In genomic region chr10:78920011-78920410, GRCh38 we compare ENCODE assay signal across 28 cellular contexts.
DNase-seq lines count a peak whose midpoint lies in the region; ATAC-seq and TF ChIP-seq lines count a peak whose summit lies in the region.
"Had no signal": no experiment of that assay in that cellular context is flagged by ENCODE, and none has a peak within 500 bp of the region (broad histone marks: within the 10 kb centered on the region; RNA-seq: fewer than 3 reads in every experiment).

No MANE protein-coding gene starts in this region.

- no peaks in the 10 kb centered on the region for H3K9me3 Mint-ChIP-seq in MCF 10A (ENCODE audit: unreplicated experiment)
- H3K9me3 Mint-ChIP-seq: activated naive CD8-positive, alpha-beta T cell treated with anti-CD3 and anti-CD28 coated beads, Interleukin-2, amount 10 ng/mL, durations not matched to agents 7 days and 5 days; IgD-negative memory B cell; memory B cell had no signal

- no peak overlapping the region for H3K4me3 Mint-ChIP-seq in MCF 10A (ENCODE audit: unreplicated experiment)
- H3K4me3 Mint-ChIP-seq: activated naive CD8-positive, alpha-beta T cell treated with anti-CD3 and anti-CD28 coated beads, Interleukin-2, amount 10 ng/mL, durations not matched to agents 7 days and 5 days; IgD-negative memory B cell; memory B cell had no signal

- H3K36me3 ChIP-seq in breast epithelium = no peaks in the 10 kb centered on the region
- H3K36me3 ChIP-seq in HAP-1 (replicated peaks) = no peaks in the 10 kb centered on the region
- H3K36me3 ChIP-seq: ascending aorta, esophagus muscularis mucosa, right lobe of liver had no signal

- H3K4me3 ChIP-seq in breast epithelium (no peak overlapping the region), epithelial cell of esophagus (ENCODE audit: low read length) (no peak overlapping the region), HAP-1 (no peak overlapping the region)
- H3K4me3 ChIP-seq: ascending aorta, esophagus muscularis mucosa, right lobe of liver had no signal

- BruUV-seq in MCF 10A (replicated peaks; lab: Mats Ljungman, UMichigan) = no TSS peak

- ATAC-seq in left cardiac atrium (no peak), GM18519 (IDR thresholded peaks at IDR 0.05; ENCODE audit: low FRiP score, unreplicated experiment) (no peak)

- CTCF ChIA-PET in MCF 10A (lab: Yijun Ruan, JAX) = no interaction called here

- no peak for TF ChIP-seq POLR2A in breast epithelium (IDR thresholded peaks at IDR 0.05)

- DNase-seq in MCF 10A (ENCODE audit: unreplicated experiment) (peak; percentile 57), breast epithelium (ENCODE audit: low spot score in 2 of 2) (no peak), NCI-H187 treated with DMSO at 0.1 percent for 48 hours (lab: John Stamatoyannopoulos, UW) (peak; percentile 12), epithelial cell of esophagus (ENCODE audit: low read depth) (peak; percentile 75), left cardiac atrium (no peak), HAP-1 (ENCODE audit: low spot score in 2 of 2) (no peak)
- DNase-seq: activated CD8-positive, alpha-beta memory T cell treated with anti-CD3 and anti-CD28 coated beads for 24 hours; activated gamma-delta T cell; activated naive CD8-positive, alpha-beta T cell treated with anti-CD3 and anti-CD28 coated beads, Interleukin-2, amount 10 ng/mL, durations not matched to agents 7 days and 5 days; C1 segment of cervical spinal cord; caudate nucleus; cortex of kidney; foreskin melanocyte; GOT3; NCI-H1048; NCI-H82; SK-N-SH; stimulated activated CD4-positive, alpha-beta T cell treated with anti-CD3 and anti-CD28 coated beads, Interleukin-12 subunit alpha, Interleukin-12 subunit beta, amount 100 ng/mL, for 4 hours; stimulated activated CD4-positive, alpha-beta T cell treated with anti-CD3 and anti-CD28 coated beads, Interleukin-4, amount 100 ng/mL, for 1 hour; T-helper 2 cell; trophoblast cell had no signal

- no peak overlapping the region for H3K27ac ChIP-seq in breast epithelium
- H3K27ac ChIP-seq: ascending aorta, esophagus muscularis mucosa, right lobe of liver had no signal

- H3K4me1 ChIP-seq in breast epithelium = no peaks in the 10 kb centered on the region
- H3K4me1 ChIP-seq in HAP-1 = peaks cover 8% of the 10 kb centered on the region
- H3K4me1 ChIP-seq: ascending aorta, right lobe of liver had no signal

- POLR2A ChIA-PET in MCF 10A (lab: Yijun Ruan, JAX) = no interaction called here

- in situ Hi-C loops in HAP-1 (cut with MboI; ENCODE audit: low sequenced_read_pairs) = no loop called here

- H3K9me3 ChIP-seq in breast epithelium = no peaks in the 10 kb centered on the region
- H3K9me3 ChIP-seq in HAP-1 = no peaks in the 10 kb centered on the region
- H3K9me3 ChIP-seq: ascending aorta, esophagus muscularis mucosa, right lobe of liver, SK-N-SH had no signal

- no peak overlapping the region for H3K27ac Mint-ChIP-seq in MCF 10A (ENCODE audit: low read depth, unreplicated experiment)
- H3K27ac Mint-ChIP-seq: activated naive CD8-positive, alpha-beta T cell treated with anti-CD3 and anti-CD28 coated beads, Interleukin-2, amount 10 ng/mL, durations not matched to agents 7 days and 5 days; IgD-negative memory B cell; memory B cell; progenitor cell of endocrine pancreas had no signal

- H3K27me3 ChIP-seq in breast epithelium (no peaks in the 10 kb centered on the region), HAP-1 (ENCODE audit: low read depth) (no peaks in the 10 kb centered on the region)
- H3K27me3 ChIP-seq: ascending aorta, esophagus muscularis mucosa, right lobe of liver had no signal

- intact Hi-C loops in MCF 10A (cut with micrococcal nuclease) = no loop called here
- intact Hi-C loops in breast epithelium (cut with DNase I; ENCODE audit: low total_unique reads) = no loop called here
- intact Hi-C loops in left cardiac atrium (cut with DNase I) = no loop called here

- peaks cover 9% of the 10 kb centered on the region for H3K4me1 Mint-ChIP-seq in MCF 10A (ENCODE audit: insufficient read depth, unreplicated experiment)
- H3K4me1 Mint-ChIP-seq: activated naive CD8-positive, alpha-beta T cell treated with anti-CD3 and anti-CD28 coated beads, Interleukin-2, amount 10 ng/mL, durations not matched to agents 7 days and 5 days; memory B cell had no signal

- no peak for TF ChIP-seq CTCF in MCF 10A (IDR thresholded peaks at IDR 0.05; ENCODE audit: unreplicated experiment)
- no peak for TF ChIP-seq CTCF in breast epithelium (IDR thresholded peaks at IDR 0.05)
- TF ChIP-seq CTCF in epithelial cell of esophagus (IDR thresholded peaks at IDR 0.05; ENCODE audit: insufficient read depth, low read depth, low read length, missing control alignments) = no peak

- no peaks in the 10 kb centered on the region for H3K27me3 Mint-ChIP-seq in MCF 10A (ENCODE audit: insufficient read depth, unreplicated experiment)

- no peaks in the 10 kb centered on the region for H3K36me3 Mint-ChIP-seq in MCF 10A (ENCODE audit: insufficient read depth, unreplicated experiment)
- H3K36me3 Mint-ChIP-seq: activated naive CD8-positive, alpha-beta T cell treated with anti-CD3 and anti-CD28 coated beads, Interleukin-2, amount 10 ng/mL, durations not matched to agents 7 days and 5 days; IgD-negative memory B cell; memory B cell had no signal

Comparison
In these comparisons a context has a peak if more than half of its experiments do, and no peak if none do; other contexts are left out.
1. DNase-seq: peak in MCF 10A (single experiment), NCI-H187 treated with DMSO at 0.1 percent for 48 hours (single experiment) and epithelial cell of esophagus (single experiment); none in breast epithelium (0 of 2), left cardiac atrium (single experiment) and HAP-1 (0 of 2).